ENCODE assay signal across 19 cellular contexts in the genomic region with DNA sequence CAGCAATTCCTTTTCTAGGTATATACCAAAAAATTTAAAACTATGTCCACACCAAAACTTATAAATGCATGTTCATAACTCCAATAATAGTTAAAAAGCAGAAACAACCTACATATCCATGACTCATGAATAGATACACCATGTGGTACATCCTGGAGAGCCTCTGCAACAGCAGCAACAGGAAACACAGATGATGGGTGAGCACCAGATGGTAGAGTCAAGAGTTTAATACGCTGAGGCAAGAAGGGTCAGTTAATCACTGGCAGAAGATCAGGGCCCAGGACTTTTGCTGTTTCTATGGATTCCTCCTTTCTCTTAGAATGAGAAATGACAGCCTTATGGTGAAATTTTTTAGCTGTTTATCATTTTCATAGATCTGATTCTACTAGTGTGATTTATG.
DNase-seq lines count a peak whose midpoint lies in the region; TF ChIP-seq lines count a peak whose summit lies in the region.
"Had no signal": no experiment of that assay in that cellular context is flagged by ENCODE, and none has a peak within 500 bp of the region (broad histone marks: within the 10 kb centered on the region; RNA-seq: fewer than 3 reads in every experiment).

No MANE protein-coding gene starts in this region.

- no peak overlapping the region for H3K27ac Mint-ChIP-seq in nephron progenitor cell
- no peak overlapping the region for H3K27ac Mint-ChIP-seq in activated CD4-positive, alpha-beta memory T cell treated with anti-CD3 and anti-CD28 coated beads for 36 hours
- H3K27ac Mint-ChIP-seq: activated naive CD4-positive, alpha-beta T cell treated with anti-CD3 and anti-CD28 coated beads, Interleukin-2, amount 50 U/mL, for 72 hours; CD4-positive, alpha-beta memory T cell had no signal

- H3K9me3 Mint-ChIP-seq in nephron progenitor cell = peaks cover 7% of the 10 kb centered on the region
- no peaks in the 10 kb centered on the region for H3K9me3 Mint-ChIP-seq in activated CD4-positive, alpha-beta memory T cell treated with anti-CD3 and anti-CD28 coated beads for 36 hours
- H3K9me3 Mint-ChIP-seq: activated naive CD4-positive, alpha-beta T cell treated with anti-CD3 and anti-CD28 coated beads, Interleukin-2, amount 50 U/mL, for 72 hours; neural crest cell had no signal

- no peak overlapping the region for H3K4me3 Mint-ChIP-seq in nephron progenitor cell
- H3K4me3 Mint-ChIP-seq in activated CD4-positive, alpha-beta memory T cell treated with anti-CD3 and anti-CD28 coated beads for 36 hours = no peak overlapping the region
- H3K4me3 Mint-ChIP-seq: CD4-positive, alpha-beta memory T cell; neural crest cell had no signal

- intact Hi-C loops in activated CD4-positive, alpha-beta memory T cell treated with anti-CD3 and anti-CD28 coated beads for 36 hours (cut with micrococcal nuclease) = no loop called here

- no peaks in the 10 kb centered on the region for H3K27me3 ChIP-seq in BJ (ENCODE audit: control insufficient read depth, insufficient read depth, low read length)
- H3K27me3 ChIP-seq: body of pancreas, colonic mucosa, gastroesophageal sphincter, spleen had no signal

- no peaks in the 10 kb centered on the region for H3K36me3 ChIP-seq in BJ (ENCODE audit: control insufficient read depth, insufficient read depth, low read length)
- H3K36me3 ChIP-seq: colonic mucosa, gastroesophageal sphincter, spleen had no signal

- peaks cover 5% of the 10 kb centered on the region for H3K4me1 Mint-ChIP-seq in nephron progenitor cell
- H3K4me1 Mint-ChIP-seq in activated CD4-positive, alpha-beta memory T cell treated with anti-CD3 and anti-CD28 coated beads for 36 hours (ENCODE audit: low read depth) = no peaks in the 10 kb centered on the region
- H3K4me1 Mint-ChIP-seq: CD4-positive, alpha-beta memory T cell had no signal

- no peak overlapping the region for H3K4me3 ChIP-seq in BJ (ENCODE audit: low read depth, low read length)
- H3K4me3 ChIP-seq in foreskin fibroblast (ENCODE audit: low read depth in 1 of 2, low read length in 2 of 2) = no peak overlapping the region
- H3K4me3 ChIP-seq: body of pancreas, colonic mucosa, gastroesophageal sphincter, spleen had no signal

- CTCF ChIA-PET in BJ (lab: Yijun Ruan, JAX) = no interaction called here
- CTCF ChIA-PET in activated CD4-positive, alpha-beta memory T cell treated with anti-CD3 and anti-CD28 coated beads for 36 hours (lab: Charles Lee) = no interaction called here
- CTCF ChIA-PET in GM10248 (lab: Yijun Ruan, JAX) = interaction anchor here (1.1 to 1.7 kb wide), 2 partner anchors 40 to 311 kb away, joined by 3 read pairs; no protein-coding TSS in a partner anchor

- no peaks in the 10 kb centered on the region for H3K36me3 Mint-ChIP-seq in nephron progenitor cell (ENCODE audit: low read depth)
- no peaks in the 10 kb centered on the region for H3K36me3 Mint-ChIP-seq in activated CD4-positive, alpha-beta memory T cell treated with anti-CD3 and anti-CD28 coated beads for 36 hours
- H3K36me3 Mint-ChIP-seq: activated naive CD4-positive, alpha-beta T cell treated with anti-CD3 and anti-CD28 coated beads, Interleukin-2, amount 50 U/mL, for 72 hours; CD4-positive, alpha-beta memory T cell had no signal

- H3K27me3 Mint-ChIP-seq in nephron progenitor cell (ENCODE audit: low read depth, poor library complexity) = peaks cover 10% of the 10 kb centered on the region
- no peaks in the 10 kb centered on the region for H3K27me3 Mint-ChIP-seq in activated CD4-positive, alpha-beta memory T cell treated with anti-CD3 and anti-CD28 coated beads for 36 hours
- H3K27me3 Mint-ChIP-seq: CD4-positive, alpha-beta memory T cell had no signal

- TF ChIP-seq CTCF in BJ (IDR thresholded peaks at IDR 0.05; ENCODE audit: insufficient read depth, low read depth, low read length) = no peak
- TF ChIP-seq CTCF in foreskin fibroblast (IDR thresholded peaks at IDR 0.05; ENCODE audit: low read depth, low read length) = no peak
- TF ChIP-seq CTCF in nephron progenitor cell (IDR thresholded peaks at IDR 0.05) = no peak
- TF ChIP-seq CTCF in GM10248 (IDR thresholded peaks at IDR 0.05; ENCODE audit: control extremely low read depth, extremely low read depth, low read depth, missing control alignments) = no peak

- POLR2A ChIA-PET in BJ (lab: Charles Lee) (no interaction called here), GM10248 (lab: Yijun Ruan, JAX) (no interaction called here)
- POLR2A ChIA-PET in activated CD4-positive, alpha-beta memory T cell treated with anti-CD3 and anti-CD28 coated beads for 36 hours (lab: Charles Lee) = no interaction called here

- DNase-seq in BJ (ENCODE audit: low read depth) (peak; percentile 9), HS-5 (ENCODE audit: low read depth) (peak; percentile 54), RKO (ENCODE audit: low spot score) (peak; percentile 14), foreskin fibroblast (peak; percentile 6 to 30), nephron progenitor cell (no peak), NCI-H1436 treated with DMSO at 0.1 percent for 48 hours (lab: John Stamatoyannopoulos, UW) (no peak), GM10248 (ENCODE audit: extremely low spot score) (no peak)
- DNase-seq in activated CD4-positive, alpha-beta memory T cell treated with anti-CD3 and anti-CD28 coated beads for 36 hours = no peak
- DNase-seq: activated CD4-positive, CD25-positive, alpha-beta regulatory T cell treated with anti-CD3 and anti-CD28 coated beads, Interleukin-2, amount 50 U/mL, for 72 hours; activated CD8-positive, alpha-beta memory T cell treated with anti-CD3 and anti-CD28 coated beads for 24 hours; body of pancreas; CD4-positive, alpha-beta memory T cell; colonic mucosa; NCI-H1092; spleen; T1000 had no signal

Comparison
In these comparisons a context has a peak if more than half of its experiments do, and no peak if none do; other contexts are left out.
1. DNase-seq: peak in BJ (single experiment), HS-5 (single experiment), RKO (single experiment) and foreskin fibroblast (2 of 2); none in nephron progenitor cell (single experiment), activated CD4-positive, alpha-beta memory T cell treated with anti-CD3 and anti-CD28 coated beads for 36 hours (single experiment), NCI-H1436 treated with DMSO at 0.1 percent for 48 hours (single experiment) and GM10248 (single experiment).